Comparison of ENCODE assay signal across 1 cellular context in the genomic region with DNA sequence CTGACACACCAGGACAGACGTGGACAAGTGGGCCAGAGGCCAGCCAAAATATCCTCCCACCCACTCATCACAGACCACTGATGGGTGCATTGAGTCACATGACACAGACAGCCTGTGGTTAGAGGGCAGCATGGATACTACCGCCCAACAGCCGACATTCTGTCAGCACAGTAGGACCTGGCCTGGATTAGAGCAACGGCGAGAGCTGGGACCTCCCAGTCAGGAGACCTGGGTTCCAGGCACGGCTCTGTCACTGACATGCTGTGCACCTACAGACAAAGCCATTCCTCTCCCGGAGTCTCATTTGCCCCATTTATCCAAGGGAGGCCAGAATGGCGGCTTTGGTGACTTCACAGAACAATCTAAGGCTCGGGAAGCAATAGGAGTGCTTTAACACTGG.
TF ChIP-seq lines count a peak whose summit lies in the region.

No MANE protein-coding gene starts in this region.

TF ChIP-seq in HepG2, 621 proteins besides CTCF, POLR2A, EP300 and RAD21:
- TF ChIP-seq, protein P1, sequence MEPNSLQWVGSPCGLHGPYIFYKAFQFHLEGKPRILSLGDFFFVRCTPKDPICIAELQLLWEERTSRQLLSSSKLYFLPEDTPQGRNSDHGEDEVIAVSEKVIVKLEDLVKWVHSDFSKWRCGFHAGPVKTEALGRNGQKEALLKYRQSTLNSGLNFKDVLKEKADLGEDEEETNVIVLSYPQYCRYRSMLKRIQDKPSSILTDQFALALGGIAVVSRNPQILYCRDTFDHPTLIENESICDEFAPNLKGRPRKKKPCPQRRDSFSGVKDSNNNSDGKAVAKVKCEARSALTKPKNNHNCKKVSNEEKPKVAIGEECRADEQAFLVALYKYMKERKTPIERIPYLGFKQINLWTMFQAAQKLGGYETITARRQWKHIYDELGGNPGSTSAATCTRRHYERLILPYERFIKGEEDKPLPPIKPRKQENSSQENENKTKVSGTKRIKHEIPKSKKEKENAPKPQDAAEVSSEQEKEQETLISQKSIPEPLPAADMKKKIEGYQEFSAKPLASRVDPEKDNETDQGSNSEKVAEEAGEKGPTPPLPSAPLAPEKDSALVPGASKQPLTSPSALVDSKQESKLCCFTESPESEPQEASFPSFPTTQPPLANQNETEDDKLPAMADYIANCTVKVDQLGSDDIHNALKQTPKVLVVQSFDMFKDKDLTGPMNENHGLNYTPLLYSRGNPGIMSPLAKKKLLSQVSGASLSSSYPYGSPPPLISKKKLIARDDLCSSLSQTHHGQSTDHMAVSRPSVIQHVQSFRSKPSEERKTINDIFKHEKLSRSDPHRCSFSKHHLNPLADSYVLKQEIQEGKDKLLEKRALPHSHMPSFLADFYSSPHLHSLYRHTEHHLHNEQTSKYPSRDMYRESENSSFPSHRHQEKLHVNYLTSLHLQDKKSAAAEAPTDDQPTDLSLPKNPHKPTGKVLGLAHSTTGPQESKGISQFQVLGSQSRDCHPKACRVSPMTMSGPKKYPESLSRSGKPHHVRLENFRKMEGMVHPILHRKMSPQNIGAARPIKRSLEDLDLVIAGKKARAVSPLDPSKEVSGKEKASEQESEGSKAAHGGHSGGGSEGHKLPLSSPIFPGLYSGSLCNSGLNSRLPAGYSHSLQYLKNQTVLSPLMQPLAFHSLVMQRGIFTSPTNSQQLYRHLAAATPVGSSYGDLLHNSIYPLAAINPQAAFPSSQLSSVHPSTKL (CRISPR knock-in tag; IDR thresholded peaks at IDR 0.05) = no peak
- no peak for TF ChIP-seq SP4 (CRISPR knock-in tag; IDR thresholded peaks at IDR 0.05)
- no peak for TF ChIP-seq SRSF9 (IDR thresholded peaks at IDR 0.05; ENCODE audit: borderline replicate concordance, insufficient read depth, low read depth, low read length, poor library complexity, severe bottlenecking)
- TF ChIP-seq REL (CRISPR knock-in tag; conservative IDR thresholded peaks at IDR 0.05) = no peak
- TF ChIP-seq RFXAP (CRISPR knock-in tag; IDR thresholded peaks at IDR 0.05; ENCODE audit: borderline replicate concordance) = no peak
- no peak for TF ChIP-seq FOXC1 (CRISPR knock-in tag; IDR thresholded peaks at IDR 0.05; ENCODE audit: borderline replicate concordance)
- no peak for TF ChIP-seq ZC3H4 (CRISPR knock-in tag; IDR thresholded peaks at IDR 0.05; ENCODE audit: borderline replicate concordance)
- TF ChIP-seq SAFB2 (CRISPR knock-in tag; IDR thresholded peaks at IDR 0.05; ENCODE audit: borderline replicate concordance, low read depth) = no peak
- TF ChIP-seq JUN (CRISPR knock-in tag; IDR thresholded peaks at IDR 0.05) = no peak
- TF ChIP-seq, protein P2, sequence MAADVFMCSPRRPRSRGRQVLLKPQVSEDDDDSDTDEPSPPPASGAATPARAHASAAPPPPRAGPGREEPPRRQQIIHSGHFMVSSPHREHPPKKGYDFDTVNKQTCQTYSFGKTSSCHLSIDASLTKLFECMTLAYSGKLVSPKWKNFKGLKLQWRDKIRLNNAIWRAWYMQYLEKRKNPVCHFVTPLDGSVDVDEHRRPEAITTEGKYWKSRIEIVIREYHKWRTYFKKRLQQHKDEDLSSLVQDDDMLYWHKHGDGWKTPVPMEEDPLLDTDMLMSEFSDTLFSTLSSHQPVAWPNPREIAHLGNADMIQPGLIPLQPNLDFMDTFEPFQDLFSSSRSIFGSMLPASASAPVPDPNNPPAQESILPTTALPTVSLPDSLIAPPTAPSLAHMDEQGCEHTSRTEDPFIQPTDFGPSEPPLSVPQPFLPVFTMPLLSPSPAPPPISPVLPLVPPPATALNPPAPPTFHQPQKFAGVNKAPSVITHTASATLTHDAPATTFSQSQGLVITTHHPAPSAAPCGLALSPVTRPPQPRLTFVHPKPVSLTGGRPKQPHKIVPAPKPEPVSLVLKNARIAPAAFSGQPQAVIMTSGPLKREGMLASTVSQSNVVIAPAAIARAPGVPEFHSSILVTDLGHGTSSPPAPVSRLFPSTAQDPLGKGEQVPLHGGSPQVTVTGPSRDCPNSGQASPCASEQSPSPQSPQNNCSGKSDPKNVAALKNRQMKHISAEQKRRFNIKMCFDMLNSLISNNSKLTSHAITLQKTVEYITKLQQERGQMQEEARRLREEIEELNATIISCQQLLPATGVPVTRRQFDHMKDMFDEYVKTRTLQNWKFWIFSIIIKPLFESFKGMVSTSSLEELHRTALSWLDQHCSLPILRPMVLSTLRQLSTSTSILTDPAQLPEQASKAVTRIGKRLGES (CRISPR knock-in tag; IDR thresholded peaks at IDR 0.05; ENCODE audit: borderline replicate concordance) = no peak
- no peak for TF ChIP-seq BRCA1 (CRISPR knock-in tag; IDR thresholded peaks at IDR 0.05)
- no peak for TF ChIP-seq JDP2 (CRISPR knock-in tag; IDR thresholded peaks at IDR 0.05; ENCODE audit: borderline replicate concordance)
- TF ChIP-seq, protein P3, sequence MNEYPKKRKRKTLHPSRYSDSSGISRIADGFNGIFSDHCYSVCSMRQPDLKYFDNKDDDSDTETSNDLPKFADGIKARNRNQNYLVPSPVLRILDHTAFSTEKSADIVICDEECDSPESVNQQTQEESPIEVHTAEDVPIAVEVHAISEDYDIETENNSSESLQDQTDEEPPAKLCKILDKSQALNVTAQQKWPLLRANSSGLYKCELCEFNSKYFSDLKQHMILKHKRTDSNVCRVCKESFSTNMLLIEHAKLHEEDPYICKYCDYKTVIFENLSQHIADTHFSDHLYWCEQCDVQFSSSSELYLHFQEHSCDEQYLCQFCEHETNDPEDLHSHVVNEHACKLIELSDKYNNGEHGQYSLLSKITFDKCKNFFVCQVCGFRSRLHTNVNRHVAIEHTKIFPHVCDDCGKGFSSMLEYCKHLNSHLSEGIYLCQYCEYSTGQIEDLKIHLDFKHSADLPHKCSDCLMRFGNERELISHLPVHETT (CRISPR knock-in tag; conservative IDR thresholded peaks at IDR 0.05) = no peak
- TF ChIP-seq, protein P4, sequence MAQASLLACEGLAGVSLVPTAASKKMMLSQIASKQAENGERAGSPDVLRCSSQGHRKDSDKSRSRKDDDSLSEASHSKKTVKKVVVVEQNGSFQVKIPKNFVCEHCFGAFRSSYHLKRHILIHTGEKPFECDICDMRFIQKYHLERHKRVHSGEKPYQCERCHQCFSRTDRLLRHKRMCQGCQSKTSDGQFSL (CRISPR knock-in tag; IDR thresholded peaks at IDR 0.05) = no peak
- TF ChIP-seq, protein P5, sequence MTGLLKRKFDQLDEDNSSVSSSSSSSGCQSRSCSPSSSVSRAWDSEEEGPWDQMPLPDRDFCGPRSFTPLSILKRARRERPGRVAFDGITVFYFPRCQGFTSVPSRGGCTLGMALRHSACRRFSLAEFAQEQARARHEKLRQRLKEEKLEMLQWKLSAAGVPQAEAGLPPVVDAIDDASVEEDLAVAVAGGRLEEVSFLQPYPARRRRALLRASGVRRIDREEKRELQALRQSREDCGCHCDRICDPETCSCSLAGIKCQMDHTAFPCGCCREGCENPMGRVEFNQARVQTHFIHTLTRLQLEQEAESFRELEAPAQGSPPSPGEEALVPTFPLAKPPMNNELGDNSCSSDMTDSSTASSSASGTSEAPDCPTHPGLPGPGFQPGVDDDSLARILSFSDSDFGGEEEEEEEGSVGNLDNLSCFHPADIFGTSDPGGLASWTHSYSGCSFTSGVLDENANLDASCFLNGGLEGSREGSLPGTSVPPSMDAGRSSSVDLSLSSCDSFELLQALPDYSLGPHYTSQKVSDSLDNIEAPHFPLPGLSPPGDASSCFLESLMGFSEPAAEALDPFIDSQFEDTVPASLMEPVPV (CRISPR knock-in tag; IDR thresholded peaks at IDR 0.05) = no peak
- TF ChIP-seq ZNF225 (CRISPR knock-in tag; IDR thresholded peaks at IDR 0.05) = no peak
- TF ChIP-seq NFYB (CRISPR knock-in tag; IDR thresholded peaks at IDR 0.05) = no peak
- no peak for TF ChIP-seq SRF (IDR thresholded peaks at IDR 0.05; ENCODE audit: low read depth, low read length)
